In genomic region chr13:29254971-29255370, GRCh38 we compare ENCODE assay signal across 20 cellular contexts.
"Had no signal": no experiment of that assay in that cellular context is flagged by ENCODE, and none has a peak within 500 bp of the region (broad histone marks: within the 10 kb centered on the region; RNA-seq: fewer than 3 reads in every experiment).

No MANE protein-coding gene starts in this region.

- DNase-seq: effector CD4-positive, alpha-beta T cell; erythroblast; foreskin keratinocyte; head of caudate nucleus; hippocampal formation; left colon; naive B cell; psoas muscle; stimulated activated CD4-positive, alpha-beta T cell treated with anti-CD3 and anti-CD28 coated beads, Interleukin-2, amount 100 ng/mL, for 24 hours; stimulated activated CD4-positive, alpha-beta T cell treated with anti-CD3 and anti-CD28 coated beads, Interleukin-4, amount 100 ng/mL, for 4 hours; stimulated activated naive CD4-positive, alpha-beta T cell; stomach; substantia nigra; transverse colon had no signal

- H3K9me3 ChIP-seq: neutrophil, psoas muscle, thoracic aorta, transverse colon had no signal

- H3K4me3 ChIP-seq: coronary artery, psoas muscle, stomach, thoracic aorta, transverse colon had no signal

- H3K36me3 Mint-ChIP-seq: naive B cell had no signal

- H3K27me3 ChIP-seq: foreskin keratinocyte, neutrophil, stomach, transverse colon had no signal

- H3K36me3 ChIP-seq: neutrophil, stomach, thoracic aorta, transverse colon had no signal

- H3K27ac ChIP-seq: coronary artery, foreskin keratinocyte, neutrophil, psoas muscle, stomach, thoracic aorta, transverse colon had no signal

- H3K4me1 ChIP-seq: foreskin keratinocyte, psoas muscle, stomach, transverse colon had no signal

- H3K4me3 Mint-ChIP-seq: endodermal cell, naive B cell, nephron had no signal

- H3K27ac Mint-ChIP-seq: endodermal cell, nephron had no signal

- ATAC-seq: foreskin keratinocyte, left colon, psoas muscle, sciatic nerve had no signal

- H3K4me1 Mint-ChIP-seq: naive B cell had no signal
